Comparison of ENCODE assay signal across 8 cellular contexts in genomic region chr11:45658292-45658991, GRCh38. TPM values are rescaled to one million over a fixed set of nuclear protein-coding genes. Genes with fewer than 3 reads are reported as not detected.
DNase-seq lines count a peak whose midpoint lies in the region; ATAC-seq and TF ChIP-seq lines count a peak whose summit lies in the region.

No MANE protein-coding gene starts in this region.

- H3K27ac ChIP-seq in prostate gland: peak overlapping the region in 1 of 2 donors; percentile 33

- TF ChIP-seq CTCF in foreskin fibroblast (IDR thresholded peaks at IDR 0.05; ENCODE audit: low read depth, low read length): no peak
- no peak for TF ChIP-seq CTCF in prostate gland (IDR thresholded peaks at IDR 0.05)

- H3K4me3 ChIP-seq in foreskin fibroblast (ENCODE audit: low read depth in 1 of 2, low read length in 2 of 2) (no peak overlapping the region), prostate gland (no peak overlapping the region)

- TF ChIP-seq POLR2A in prostate gland (IDR thresholded peaks at IDR 0.05): no peak

- H3K27me3 ChIP-seq in prostate gland (replicated peaks; ENCODE audit: insufficient read depth): no peaks in the 10 kb centered on the region

- ATAC-seq in HG03159 (IDR thresholded peaks at IDR 0.05; ENCODE audit: unreplicated experiment) (no peak), HG03460 (IDR thresholded peaks at IDR 0.05; ENCODE audit: unreplicated experiment) (no peak)

- intact Hi-C loops in prostate gland (cut with DNase I): loop anchor here (10.0 kb wide), 1 partner anchor 116 kb away; no protein-coding TSS in a partner anchor

- no peaks in the 10 kb centered on the region for H3K4me1 ChIP-seq in prostate gland (replicated peaks)

- 45% methylated on average over 12 of the region's 19 CpGs for WGBS in prostate gland

- H3K9me3 ChIP-seq in prostate gland: no peaks in the 10 kb centered on the region

- DNase-seq in CMK (ENCODE audit: low read depth): peak; percentile 25
- DNase-seq in RPMI7951 (ENCODE audit: low read depth): peak; percentile 82
- DNase-seq in foreskin fibroblast: peak; percentile 52 to 71
- peak in 44 of 56 donors; percentile 18 to 90 (median 55) for DNase-seq in nucleus accumbens (lab: John Stamatoyannopoulos, UW)
- no peak for DNase-seq in prostate gland (ENCODE audit: low spot score)
- no peak for DNase-seq in DMS79 (lab: John Stamatoyannopoulos, UW)

- H3K36me3 ChIP-seq in prostate gland: no peaks in the 10 kb centered on the region

RNA-seq across cellular contexts. Expression of gene CHST1, which starts 7.0 kb away (rescaled TPM):
- 0.20 and 0.36 TPM in 2 replicates for total RNA-seq in RPMI7951 (2014; rRNA removed; shearing (Covaris generic))
- 1 to 10 TPM in 1 of 2 donors, under 1 TPM in 1; 0.32 to 4.4 TPM for total RNA-seq in prostate gland

Comparison
In these comparisons a context has a peak if more than half of its experiments do, and no peak if none do; other contexts are left out.
1. DNase-seq: peak in CMK (single experiment), RPMI7951 (single experiment), foreskin fibroblast (2 of 2) and nucleus accumbens (44 of 56); none in prostate gland (single experiment) and DMS79 (single experiment).